In genomic region chr14:48259876-48260275, GRCh38 we compare ENCODE assay signal across 7 cellular contexts.
DNase-seq lines count a peak whose midpoint lies in the region; ATAC-seq and TF ChIP-seq lines count a peak whose summit lies in the region.
"Not testable (repeated sequence)": the region's sequence is repeated elsewhere in the genome, so short reads cannot be mapped to it uniquely, and the experiment has no call there.

No MANE protein-coding gene starts in this region.

- H3K4me1 Mint-ChIP-seq in GM23338 (peaks cover 21% of the 10 kb centered on the region), WTC11 (peaks cover 23% of the 10 kb centered on the region), endodermal cell (peaks cover 39% of the 10 kb centered on the region)

- H3K79me2 ChIP-seq in GM23338 (replicated peaks; ENCODE audit: insufficient read depth): peaks cover 56% of the 10 kb centered on the region
- H3K79me2 ChIP-seq in trophoblast cell (ENCODE audit: control insufficient read depth, insufficient read depth, low read length, poor library complexity): not testable (repeated sequence)

- H4K91ac ChIP-seq in trophoblast cell (ENCODE audit: low read depth, low read length): peak overlapping the region; percentile 8

- not testable (repeated sequence) for H3K23ac ChIP-seq in trophoblast cell (ENCODE audit: low read length)

- H3K27ac Mint-ChIP-seq in GM23338 (peak overlapping the region; percentile 95), WTC11 (peak overlapping the region; percentile 97), endodermal cell (peak overlapping the region; percentile 94)

- not testable (repeated sequence) for H3K36me3 Mint-ChIP-seq in GM23338 (ENCODE audit: low read depth); WTC11
- peaks cover 33% of the 10 kb centered on the region for H3K36me3 Mint-ChIP-seq in endodermal cell (ENCODE audit: low read depth)

- 85 to 88% methylated on average over 7 to 8 of the region's 8 CpGs for WGBS in endodermal cell (ENCODE audit: insufficient coverage in 1 of 2, insufficient read length in 1 of 2), 2 experiments
- WGBS in iPS DF 6.9 (ENCODE audit: insufficient coverage, insufficient read length): no CpG with 5 or more reads among the region's 8 CpGs
- WGBS in trophoblast cell (ENCODE audit: extremely low coverage, insufficient coverage, insufficient read length): no CpG with 5 or more reads among the region's 8 CpGs

- H3K9me2 ChIP-seq in GM23338 (ENCODE audit: insufficient read depth): not testable (repeated sequence)

- H3K4me3 ChIP-seq in GM23338 (peak overlapping the region; percentile 94), HUES48 (ENCODE audit: low read depth, low read length) (peak overlapping the region; percentile 61), iPS DF 6.9 (ENCODE audit: low read length) (peak overlapping the region; percentile 71), iPS-18c (ENCODE audit: insufficient read depth, low read depth, low read length) (0 out of 2 replicates have a peak overlapping the region, but pooled peaks have one; percentile 31)
- not testable (repeated sequence) for H3K4me3 ChIP-seq in endodermal cell (ENCODE audit: low read length); trophoblast cell (ENCODE audit: low read depth, low read length)

- DNase-seq in GM23338 (ENCODE audit: low spot score); WTC11 (ENCODE audit: low spot score); iPS DF 6.9 (ENCODE audit: low read depth, low spot score); trophoblast cell: not testable (repeated sequence)
- DNase-seq in endodermal cell: peak; percentile 72

- H4K20me1 ChIP-seq in GM23338 (replicated peaks; ENCODE audit: insufficient read depth): peaks cover 12% of the 10 kb centered on the region

- CTCF ChIA-PET in WTC11 (lab: Charles Lee): not testable (repeated sequence)

- not testable (repeated sequence) for H3K4ac ChIP-seq in trophoblast cell (ENCODE audit: low read depth, low read length)

- H2AK5ac ChIP-seq in trophoblast cell (ENCODE audit: low read length): not testable (repeated sequence)

- not testable (repeated sequence) for H2AFZ ChIP-seq in GM23338; trophoblast cell (ENCODE audit: insufficient read depth, low read length, poor library complexity)

- not testable (repeated sequence) for H3K14ac ChIP-seq in trophoblast cell (ENCODE audit: low read length)

- not testable (repeated sequence) for H2BK5ac ChIP-seq in trophoblast cell (ENCODE audit: low read depth, low read length, poor library complexity)

- H2BK120ac ChIP-seq in trophoblast cell (ENCODE audit: insufficient read depth, low read length, poor library complexity): not testable (repeated sequence)

- H3K4me2 ChIP-seq in GM23338: peak overlapping the region; percentile 84
- not testable (repeated sequence) for H3K4me2 ChIP-seq in trophoblast cell (ENCODE audit: low read length)

- H2BK12ac ChIP-seq in trophoblast cell (ENCODE audit: low read length): not testable (repeated sequence)

- not testable (repeated sequence) for H3K4me3 Mint-ChIP-seq in GM23338, WTC11, endodermal cell

- not testable (repeated sequence) for H3F3A ChIP-seq in GM23338 (replicated peaks; ENCODE audit: low read depth)

- H3K4me1 ChIP-seq in GM23338 (ENCODE audit: insufficient read depth); endodermal cell (ENCODE audit: control insufficient read depth, insufficient read depth, low read length); iPS DF 6.9 (ENCODE audit: control insufficient read depth, insufficient read depth, low read length); trophoblast cell (ENCODE audit: control insufficient read depth in 1 of 2, insufficient read depth in 2 of 2, low read length in 2 of 2): not testable (repeated sequence)
- peaks cover 23% of the 10 kb centered on the region for H3K4me1 ChIP-seq in HUES48 (ENCODE audit: control insufficient read depth, insufficient read depth, low read length)

- POLR2A ChIA-PET in WTC11 (lab: Charles Lee): not testable (repeated sequence)

- H3K18ac ChIP-seq in trophoblast cell (ENCODE audit: low read length): not testable (repeated sequence)

- not testable (repeated sequence) for H3K9me3 ChIP-seq in HUES48 (ENCODE audit: control insufficient read depth, insufficient read depth, low read length); endodermal cell (ENCODE audit: control insufficient read depth, low read length); iPS DF 6.9 (ENCODE audit: control insufficient read depth, insufficient read depth, low read length); iPS-18c (ENCODE audit: control insufficient read depth, insufficient read depth, low read length); trophoblast cell (ENCODE audit: insufficient read depth, low read depth, low read length)

- not testable (repeated sequence) for H3K9me3 Mint-ChIP-seq in GM23338, WTC11, endodermal cell

- peaks cover 14% of the 10 kb centered on the region for H3K27me3 Mint-ChIP-seq in GM23338 (ENCODE audit: insufficient read depth, low read depth, poor library complexity)
- H3K27me3 Mint-ChIP-seq in WTC11 (ENCODE audit: low read depth); endodermal cell (ENCODE audit: insufficient read depth): not testable (repeated sequence)

- H3K27me3 ChIP-seq in GM23338 (ENCODE audit: insufficient read depth); HUES48 (ENCODE audit: control insufficient read depth, insufficient read depth, low read length); endodermal cell (ENCODE audit: control insufficient read depth, insufficient read depth, low read length, poor library complexity, severe bottlenecking); iPS DF 6.9 (ENCODE audit: control insufficient read depth, insufficient read depth, low read length); trophoblast cell (ENCODE audit: insufficient read depth, low read length): not testable (repeated sequence)

- H3K36me3 ChIP-seq in GM23338 (ENCODE audit: insufficient read depth) (peaks cover 30% of the 10 kb centered on the region), endodermal cell (ENCODE audit: control insufficient read depth, insufficient read depth, low read length) (peaks cover 22% of the 10 kb centered on the region)
- H3K36me3 ChIP-seq in HUES48 (ENCODE audit: control insufficient read depth, insufficient read depth, low read length); iPS DF 6.9 (ENCODE audit: control insufficient read depth, insufficient read depth, low read length); trophoblast cell (ENCODE audit: control insufficient read depth in 1 of 2, insufficient read depth in 2 of 2, low read length in 2 of 2): not testable (repeated sequence)

- not testable (repeated sequence) for H4K8ac ChIP-seq in trophoblast cell (ENCODE audit: low read depth, low read length)

- peak overlapping the region; percentile 66; the same call in 1 of the 2 replicates for H3K9ac ChIP-seq in HUES48 (ENCODE audit: low read depth, low read length)
- not testable (repeated sequence) for H3K9ac ChIP-seq in endodermal cell (ENCODE audit: extremely low read depth, low read length, poor library complexity, severe bottlenecking); trophoblast cell (ENCODE audit: low read length)

- not testable (repeated sequence) for H4K12ac ChIP-seq in trophoblast cell (ENCODE audit: low read depth, low read length)

- peak; percentile 74 for ATAC-seq in GM23338
- not testable (repeated sequence) for ATAC-seq in WTC11

- not testable (repeated sequence) for TF ChIP-seq CTCF in GM23338 (conservative IDR thresholded peaks at IDR 0.05; ENCODE audit: low read depth in 2 of 2); WTC11 (IDR thresholded peaks at IDR 0.05); endodermal cell (conservative IDR thresholded peaks at IDR 0.05)

- H3K27ac ChIP-seq in GM23338 (ENCODE audit: low read depth): peak overlapping the region; percentile 96
- H3K27ac ChIP-seq in HUES48 (ENCODE audit: low read depth, low read length); endodermal cell (ENCODE audit: low read depth, low read length); iPS DF 6.9 (ENCODE audit: low read length); trophoblast cell (ENCODE audit: low read depth, low read length): not testable (repeated sequence)

- not testable (repeated sequence) for H3K79me1 ChIP-seq in trophoblast cell (ENCODE audit: low read length)
